17 cellular contexts compared by ENCODE assay signal in the genomic region with DNA sequence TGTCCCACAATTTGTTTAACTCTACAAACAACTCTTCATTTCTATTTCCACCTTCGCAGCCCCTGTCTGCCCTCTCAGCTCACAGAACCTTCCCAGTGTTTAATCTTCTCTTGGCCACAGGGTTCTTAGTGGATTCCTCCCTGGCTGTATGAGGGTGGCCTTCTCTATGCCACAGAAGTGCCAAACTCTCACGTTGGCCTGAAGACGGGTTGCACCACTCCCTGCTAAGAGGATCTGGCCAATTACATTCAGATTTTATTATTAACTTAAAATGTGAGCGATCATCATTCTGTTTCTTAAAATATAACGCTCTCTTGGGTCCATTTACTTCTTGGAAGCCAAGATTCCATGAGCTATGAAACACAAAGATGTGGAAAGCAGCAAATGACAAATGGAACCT.
DNase-seq lines count a peak whose midpoint lies in the region; ATAC-seq, FAIRE-seq and TF ChIP-seq lines count a peak whose summit lies in the region.
"Had no signal": no experiment of that assay in that cellular context is flagged by ENCODE, and none has a peak within 500 bp of the region (broad histone marks: within the 10 kb centered on the region; RNA-seq: fewer than 3 reads in every experiment).

No MANE protein-coding gene starts in this region.

- no peaks in the 10 kb centered on the region for H3K27me3 ChIP-seq in BLaER1 treated with 17β-estradiol and CSF1 and Interleukin-3, amounts not matched to agents 10 nM and 100 nM
- H3K27me3 ChIP-seq in H1 (replicated peaks in 1 of 4; ENCODE audit: control insufficient read depth in 3 of 4, extremely low read depth in 1 of 4, insufficient read depth in 3 of 4, low read length in 3 of 4) (no peaks in the 10 kb centered on the region), neural progenitor cell (no peaks in the 10 kb centered on the region), gastrocnemius medialis (no peaks in the 10 kb centered on the region)

- no peak overlapping the region for H2BK12ac ChIP-seq in H1 (ENCODE audit: low read depth, low read length)

- H3K9ac ChIP-seq in BLaER1 treated with 17β-estradiol and CSF1 and Interleukin-3, amounts not matched to agents 10 nM and 100 nM: no peak overlapping the region
- H3K9ac ChIP-seq in H1 (replicated peaks in 1 of 4; ENCODE audit: extremely low read depth in 1 of 4, low read depth in 3 of 4, low read length in 3 of 4): no peak overlapping the region
- H3K9ac ChIP-seq in neural progenitor cell: no peak overlapping the region

- 88% methylated on average over 5 of the region's 5 CpGs; no CpG with 5 or more reads in 1 of the 2 experiments for WGBS in H1 (ENCODE audit: extremely low coverage in 1 of 2, insufficient coverage in 1 of 2, insufficient read length in 1 of 2, insufficient replicate concordance in 2 of 2, low coverage in 1 of 2, low lambda C conversion rate in 2 of 2, missing lambda C conversion rate in 1 of 2), 2 experiments

- H3K4me1 Mint-ChIP-seq in neural progenitor cell: peaks cover 2% of the 10 kb centered on the region
- H3K4me1 Mint-ChIP-seq in activated T-helper 1 cell treated with anti-CD3 and anti-CD28 coated beads, Interleukin-12 subunit alpha, Interleukin-12 subunit beta, Interleukin-2, Interleukin-4 antibody, amounts not matched to agents 30 ng/mL and 10 ng/mL and 1 ng/mL, durations not matched to agents 14 hours and 24 hours and 36 hours (ENCODE audit: low read depth): no peaks in the 10 kb centered on the region
- H3K4me1 Mint-ChIP-seq: CD14-positive monocyte had no signal

- H4K91ac ChIP-seq in H1 (replicated peaks; ENCODE audit: insufficient read length, low read length): no peak overlapping the region

- in situ Hi-C loops in gastrocnemius medialis (cut with MboI; ENCODE audit: low sequenced_read_pairs in 4 of 4): loop anchor here (5.0 to 25.0 kb wide), 4 partner anchors 63 to 215 kb away; no protein-coding TSS in a partner anchor

- no peak overlapping the region for H2BK20ac ChIP-seq in H1 (ENCODE audit: low read length)

- H3K36me3 ChIP-seq in BLaER1 treated with 17β-estradiol and CSF1 and Interleukin-3, amounts not matched to agents 10 nM and 100 nM: no peaks in the 10 kb centered on the region
- H3K36me3 ChIP-seq in H1 (ENCODE audit: control insufficient read depth in 2 of 4, insufficient read depth in 4 of 4, low read length in 3 of 4): no peaks in the 10 kb centered on the region
- no peaks in the 10 kb centered on the region for H3K36me3 ChIP-seq in neural progenitor cell
- no peaks in the 10 kb centered on the region for H3K36me3 ChIP-seq in gastrocnemius medialis
- H3K36me3 ChIP-seq: HAP-1 had no signal

- no peaks in the 10 kb centered on the region for H3K9me3 ChIP-seq in BLaER1 treated with 17β-estradiol and CSF1 and Interleukin-3, amounts not matched to agents 10 nM and 100 nM (replicated peaks in 1 of 11)
- H3K9me3 ChIP-seq in H1 (ENCODE audit: insufficient read depth in 2 of 2, low read depth in 1 of 2, low read length in 1 of 2) (no peaks in the 10 kb centered on the region), neural progenitor cell (ENCODE audit: low read depth) (no peaks in the 10 kb centered on the region), gastrocnemius medialis (no peaks in the 10 kb centered on the region)
- H3K9me3 ChIP-seq: A549, HAP-1 had no signal

- 0 out of 2 replicates have a peak overlapping the region, but pooled peaks have one; percentile 22 for H2AFZ ChIP-seq in H1 (ENCODE audit: low read length)
- peak overlapping the region; percentile 8 for H2AFZ ChIP-seq in neural progenitor cell (replicated peaks)

- TF ChIP-seq CTCF in H1 (IDR thresholded peaks at IDR 0.05; ENCODE audit: control extremely low read depth in 1 of 3, insufficient read depth in 1 of 3, low read depth in 1 of 3, low read length in 3 of 3) (no peak), neural progenitor cell (IDR thresholded peaks at IDR 0.05) (no peak), gastrocnemius medialis (IDR thresholded peaks at IDR 0.05 in 4 of 5, conservative IDR thresholded peaks at IDR 0.05 in 1 of 5) (no peak)

- H3K4ac ChIP-seq in H1 (replicated peaks; ENCODE audit: insufficient read length, low read depth, low read length): no peak overlapping the region

- no peak overlapping the region for H2BK120ac ChIP-seq in H1 (replicated peaks; ENCODE audit: low read depth, low read length)

- ATAC-seq in gastrocnemius medialis: peak; percentile 41 to 55
- ATAC-seq: A549 had no signal

- no peak overlapping the region for H2AK5ac ChIP-seq in H1 (ENCODE audit: low read depth, low read length)

- CTCF ChIA-PET in H1 (lab: Charles Lee; ENCODE audit: partially characterized antibody): interaction anchor here (0.7 to 3.9 kb wide), 13 partner anchors 9 to 281 kb away, joined by 3 to 22 read pairs (median 3); partner anchors contain the start of gene NOG

- H2BK15ac ChIP-seq in H1 (ENCODE audit: low read length): no peak overlapping the region

- no peaks in the 10 kb centered on the region for H3F3A ChIP-seq in neural progenitor cell (ENCODE audit: low read depth)

- no peak overlapping the region for H2BK5ac ChIP-seq in H1 (ENCODE audit: low read depth, low read length)

- H4K20me1 ChIP-seq in BLaER1 treated with 17β-estradiol and CSF1 and Interleukin-3, amounts not matched to agents 10 nM and 100 nM: no peaks in the 10 kb centered on the region
- H4K20me1 ChIP-seq in H1 (replicated peaks in 1 of 2; ENCODE audit: control insufficient read depth in 1 of 2, insufficient read depth in 2 of 2, low read length in 2 of 2): no peaks in the 10 kb centered on the region
- no peaks in the 10 kb centered on the region for H4K20me1 ChIP-seq in neural progenitor cell (ENCODE audit: low read depth)

- no peak overlapping the region for H3K14ac ChIP-seq in H1 (ENCODE audit: insufficient read length)

- no peaks in the 10 kb centered on the region for H3K79me1 ChIP-seq in H1 (ENCODE audit: low read depth, low read length)

- TF ChIP-seq EP300 in H1 (IDR thresholded peaks at IDR 0.05; ENCODE audit: borderline replicate concordance in 1 of 2, low read depth in 2 of 2, low read length in 2 of 2): no peak

- no peak overlapping the region for H3K4me3 Mint-ChIP-seq in neural progenitor cell
- H3K4me3 Mint-ChIP-seq in activated T-helper 1 cell treated with anti-CD3 and anti-CD28 coated beads, Interleukin-12 subunit alpha, Interleukin-12 subunit beta, Interleukin-2, Interleukin-4 antibody, amounts not matched to agents 30 ng/mL and 10 ng/mL and 1 ng/mL, durations not matched to agents 14 hours and 24 hours and 36 hours: no peak overlapping the region
- H3K4me3 Mint-ChIP-seq: CD14-positive monocyte; CD4-positive, alpha-beta memory T cell had no signal

- no peak overlapping the region for H3K56ac ChIP-seq in H1 (replicated peaks; ENCODE audit: insufficient read length, low read depth, low read length)

- no peak overlapping the region for H3K27ac ChIP-seq in BLaER1 treated with 17β-estradiol and CSF1 and Interleukin-3, amounts not matched to agents 10 nM and 100 nM
- no peak overlapping the region for H3K27ac ChIP-seq in H1 (ENCODE audit: low read depth, low read length)
- H3K27ac ChIP-seq in neural progenitor cell: no peak overlapping the region
- H3K27ac ChIP-seq in gastrocnemius medialis: peak overlapping the region in 1 of 4 donors; percentile 27
- H3K27ac ChIP-seq: 22Rv1, A549 had no signal

- H3K23me2 ChIP-seq in H1 (ENCODE audit: low read depth, low read length): no peaks in the 10 kb centered on the region

- no peak overlapping the region for H3K23ac ChIP-seq in H1 (ENCODE audit: insufficient read length)

- H3K9me3 Mint-ChIP-seq in neural progenitor cell: no peaks in the 10 kb centered on the region
- no peaks in the 10 kb centered on the region for H3K9me3 Mint-ChIP-seq in activated T-helper 1 cell treated with anti-CD3 and anti-CD28 coated beads, Interleukin-12 subunit alpha, Interleukin-12 subunit beta, Interleukin-2, Interleukin-4 antibody, amounts not matched to agents 30 ng/mL and 10 ng/mL and 1 ng/mL, durations not matched to agents 14 hours and 24 hours and 36 hours
- H3K9me3 Mint-ChIP-seq: CD14-positive monocyte; CD4-positive, alpha-beta memory T cell had no signal

- TF ChIP-seq POLR2A in H1 (IDR thresholded peaks at IDR 0.05; ENCODE audit: control extremely low read depth in 1 of 2, low read depth in 2 of 2, low read length in 2 of 2) (no peak), gastrocnemius medialis (IDR thresholded peaks at IDR 0.05) (no peak)

- no peak overlapping the region for H4K5ac ChIP-seq in H1 (ENCODE audit: insufficient read length, low read depth, low read length)

- peak overlapping the region in 6 of 11 experiments; percentile 1 to 43 (median 24); a peak in 7 of 22 replicates for H3K4me2 ChIP-seq in BLaER1 treated with 17β-estradiol and CSF1 and Interleukin-3, amounts not matched to agents 10 nM and 100 nM
- no peak overlapping the region for H3K4me2 ChIP-seq in H1 (ENCODE audit: insufficient read depth in 1 of 2, low read depth in 2 of 2, low read length in 2 of 2)
- no peak overlapping the region for H3K4me2 ChIP-seq in neural progenitor cell
- H3K4me2 ChIP-seq: A549 had no signal

- H3K27me3 Mint-ChIP-seq in neural progenitor cell (ENCODE audit: insufficient read depth, low read depth): no peaks in the 10 kb centered on the region
- H3K27me3 Mint-ChIP-seq in activated T-helper 1 cell treated with anti-CD3 and anti-CD28 coated beads, Interleukin-12 subunit alpha, Interleukin-12 subunit beta, Interleukin-2, Interleukin-4 antibody, amounts not matched to agents 30 ng/mL and 10 ng/mL and 1 ng/mL, durations not matched to agents 14 hours and 24 hours and 36 hours (ENCODE audit: insufficient read depth): no peaks in the 10 kb centered on the region
- H3K27me3 Mint-ChIP-seq: CD4-positive, alpha-beta memory T cell had no signal

- POLR2A ChIA-PET in H1 (lab: Charles Lee; ENCODE audit: partially characterized antibody): interaction anchor here (0.6 kb wide), 1 partner anchor 91 kb away, joined by 3 read pairs; the partner anchor contains the start of gene NOG

- FAIRE-seq in H1 (lab: Jason Lieb, UNC): no peak
- FAIRE-seq: A549, GM12892, GM18507 had no signal

- H3K79me2 ChIP-seq in H1 (ENCODE audit: control insufficient read depth in 1 of 2, insufficient read depth in 2 of 2, low read length in 2 of 2) (no peaks in the 10 kb centered on the region), neural progenitor cell (ENCODE audit: low read depth) (no peaks in the 10 kb centered on the region)

- no peaks in the 10 kb centered on the region for H3K36me3 Mint-ChIP-seq in neural progenitor cell
- no peaks in the 10 kb centered on the region for H3K36me3 Mint-ChIP-seq in activated T-helper 1 cell treated with anti-CD3 and anti-CD28 coated beads, Interleukin-12 subunit alpha, Interleukin-12 subunit beta, Interleukin-2, Interleukin-4 antibody, amounts not matched to agents 30 ng/mL and 10 ng/mL and 1 ng/mL, durations not matched to agents 14 hours and 24 hours and 36 hours (ENCODE audit: low read depth)
- H3K36me3 Mint-ChIP-seq: CD14-positive monocyte; CD4-positive, alpha-beta memory T cell had no signal

- H3K27ac Mint-ChIP-seq in neural progenitor cell: no peak overlapping the region
- no peak overlapping the region for H3K27ac Mint-ChIP-seq in activated T-helper 1 cell treated with anti-CD3 and anti-CD28 coated beads, Interleukin-12 subunit alpha, Interleukin-12 subunit beta, Interleukin-2, Interleukin-4 antibody, amounts not matched to agents 30 ng/mL and 10 ng/mL and 1 ng/mL, durations not matched to agents 14 hours and 24 hours and 36 hours
- H3K27ac Mint-ChIP-seq: CD14-positive monocyte; CD4-positive, alpha-beta memory T cell had no signal

- DNase-seq in H1 (ENCODE audit: low read depth in 1 of 2, low spot score in 2 of 2) (no peak), neural progenitor cell (ENCODE audit: low spot score) (no peak), gastrocnemius medialis (no peak), cerebellar nuclear complex (lab: John Stamatoyannopoulos, UW) (no peak)
- no peak for DNase-seq in activated T-cell treated with anti-CD3 and anti-CD28 coated beads, Interleukin-2, amount 50 U/mL, for 48 hours
- DNase-seq in activated T-helper 1 cell treated with anti-CD3 and anti-CD28 coated beads, Interleukin-12 subunit alpha, Interleukin-12 subunit beta, Interleukin-2, Interleukin-4 antibody, amounts not matched to agents 30 ng/mL and 10 ng/mL and 1 ng/mL, durations not matched to agents 14 hours and 24 hours and 36 hours (ENCODE audit: low spot score): no peak
- DNase-seq: AML-193; CD4-positive, alpha-beta memory T cell; DMS153; DMS79 had no signal

- TF ChIP-seq RAD21 in H1 (IDR thresholded peaks at IDR 0.05 in 1 of 2, conservative IDR thresholded peaks at IDR 0.05 in 1 of 2; ENCODE audit: low read depth in 2 of 2, low read length in 2 of 2): no peak

- H4K8ac ChIP-seq in H1 (ENCODE audit: extremely low read depth, insufficient read depth, low read length): no peak overlapping the region

- H3K4me3 ChIP-seq in BLaER1 treated with 17β-estradiol and CSF1 and Interleukin-3, amounts not matched to agents 10 nM and 100 nM: no peak overlapping the region
- H3K4me3 ChIP-seq in H1 (ENCODE audit: extremely low read depth in 1 of 4, insufficient read depth in 2 of 4, low read depth in 3 of 4, low read length in 4 of 4) (no peak overlapping the region), neural progenitor cell (no peak overlapping the region), gastrocnemius medialis (no peak overlapping the region)
- H3K4me3 ChIP-seq: A549, HAP-1 had no signal

- H3K4me1 ChIP-seq in BLaER1 treated with 17β-estradiol and CSF1 and Interleukin-3, amounts not matched to agents 10 nM and 100 nM: peaks cover 0 to 8% (median 0%) of the 10 kb centered on the region in 10 experiments; a peak in 6 of 20 replicates
- H3K4me1 ChIP-seq in H1 (replicated peaks in 1 of 4; ENCODE audit: control insufficient read depth in 3 of 4, insufficient read depth in 4 of 4, low read length in 3 of 4) (no peaks in the 10 kb centered on the region), neural progenitor cell (peaks cover 9% of the 10 kb centered on the region), gastrocnemius medialis (peaks cover 13 to 15% of the 10 kb centered on the region in 2 donors)
- H3K4me1 ChIP-seq: HAP-1 had no signal

- intact Hi-C loops in gastrocnemius medialis (cut with DNase I; ENCODE audit: low total_unique reads): loop anchor here (5.0 kb wide), 1 partner anchor 175 kb away; no protein-coding TSS in a partner anchor
- intact Hi-C loops in activated T-helper 1 cell treated with anti-CD3 and anti-CD28 coated beads, Interleukin-12 subunit alpha, Interleukin-12 subunit beta, Interleukin-2, Interleukin-4 antibody, amounts not matched to agents 30 ng/mL and 10 ng/mL and 1 ng/mL, durations not matched to agents 14 hours and 24 hours and 36 hours (cut with micrococcal nuclease): no loop called here

- no peak overlapping the region for H3K18ac ChIP-seq in H1 (ENCODE audit: extremely low read depth, low read length)

Comparison
In these comparisons a context has a peak if more than half of its experiments do, and no peak if none do; other contexts are left out.
1. H3K4me2 ChIP-seq: peak in BLaER1 treated with 17β-estradiol and CSF1 and Interleukin-3, amounts not matched to agents 10 nM and 100 nM (6 of 11); none in H1 (0 of 2) and neural progenitor cell (single experiment).